Comparison of ENCODE assay signal across 23 cellular contexts in genomic region chr14:20791199-20791996, GRCh38. TPM values are rescaled to one million over a fixed set of nuclear protein-coding genes. Genes with fewer than 3 reads are reported as not detected.
"Had no signal": no experiment of that assay in that cellular context is flagged by ENCODE, and none has a peak within 500 bp of the region (broad histone marks: within the 10 kb centered on the region; RNA-seq: fewer than 3 reads in every experiment).

No MANE protein-coding gene starts in this region.

- H3K27ac ChIP-seq: brain microvascular endothelial cell, dorsolateral prefrontal cortex, esophagus muscularis mucosa, prostate gland, sigmoid colon, testis had no signal

- DNase-seq: activated CD4-positive, alpha-beta memory T cell treated with anti-CD3 and anti-CD28 coated beads for 36 hours; activated gamma-delta T cell; activated T-cell treated with anti-CD3 and anti-CD28 coated beads, Interleukin-2, amount 50 U/mL, for 4 hours; brain microvascular endothelial cell; cerebellar nuclear complex; dorsolateral prefrontal cortex; glutamatergic neuron; immature natural killer cell; left cardiac atrium; naive thymus-derived CD8-positive, alpha-beta T cell; nucleus accumbens; sigmoid colon; stimulated activated CD4-positive, alpha-beta T cell treated with anti-CD3 and anti-CD28 coated beads, Interleukin-12 subunit alpha, Interleukin-12 subunit beta, amount 100 ng/mL, for 4 hours; stimulated activated CD4-positive, alpha-beta T cell treated with anti-CD3 and anti-CD28 coated beads, Interleukin-2, amount 100 ng/mL, for 48 hours; T-helper 9 cell; testis had no signal

- ATAC-seq: activated T-cell treated with anti-CD3 and anti-CD28 coated beads, Interleukin-2, amount 50 U/mL, for 4 hours; left cardiac atrium; naive thymus-derived CD8-positive, alpha-beta T cell had no signal

- H3K9me3 ChIP-seq: esophagus muscularis mucosa, prostate gland, sigmoid colon, testis had no signal

- FAIRE-seq: endometrium had no signal

- H3K4me3 ChIP-seq: dorsolateral prefrontal cortex, esophagus muscularis mucosa, prostate gland, sigmoid colon, testis had no signal

- H3K27me3 ChIP-seq: brain microvascular endothelial cell, dorsolateral prefrontal cortex, esophagus muscularis mucosa, sigmoid colon, testis had no signal

- H3K36me3 ChIP-seq: brain microvascular endothelial cell, esophagus muscularis mucosa, prostate gland, sigmoid colon had no signal

- H3K4me1 ChIP-seq: esophagus muscularis mucosa, prostate gland, sigmoid colon, testis had no signal

RNA-seq across cellular contexts. Expression of gene RNASE6, which starts 10.3 kb away (rescaled TPM):
- total RNA-seq: fibroblast of villous mesenchyme, lung microvascular endothelial cell had no signal

RNA-seq across cellular contexts. Expression of gene RNASE1, which starts 11.2 kb away (rescaled TPM):
- total RNA-seq: activated CD4-positive, alpha-beta memory T cell treated with anti-CD3 and anti-CD28 coated beads for 36 hours; fibroblast of villous mesenchyme; mononuclear cell had no signal

RNA-seq across cellular contexts. Expression of gene EDDM3B, which starts 23.2 kb away (rescaled TPM):
- total RNA-seq: activated CD4-positive, alpha-beta memory T cell treated with anti-CD3 and anti-CD28 coated beads for 36 hours; activated T-cell treated with anti-CD3 and anti-CD28 coated beads, Interleukin-2, amount 50 U/mL, for 4 hours; dorsolateral prefrontal cortex; esophagus muscularis mucosa; fibroblast of villous mesenchyme; left cardiac atrium; lung microvascular endothelial cell; mononuclear cell; naive thymus-derived CD8-positive, alpha-beta T cell; prostate gland; sigmoid colon; testis; urinary bladder had no signal

RNA-seq across cellular contexts. Expression of gene EDDM3A, which starts 45.7 kb away (rescaled TPM):
- total RNA-seq: activated CD4-positive, alpha-beta memory T cell treated with anti-CD3 and anti-CD28 coated beads for 36 hours; activated T-cell treated with anti-CD3 and anti-CD28 coated beads, Interleukin-2, amount 50 U/mL, for 4 hours; dorsolateral prefrontal cortex; esophagus muscularis mucosa; fibroblast of villous mesenchyme; left cardiac atrium; lung microvascular endothelial cell; mononuclear cell; naive thymus-derived CD8-positive, alpha-beta T cell; prostate gland; sigmoid colon; urinary bladder had no signal
